Comparison of ENCODE assay signal across 1 cellular context in genomic region chr1:20149601-20150325, GRCh38.
TF ChIP-seq lines count a peak whose summit lies in the region.

No MANE protein-coding gene starts in this region.

TF ChIP-seq in K562, 482 proteins besides CTCF, POLR2A, EP300 and RAD21:
- TF ChIP-seq STAG1 (CRISPR knock-in tag; IDR thresholded peaks at IDR 0.05; ENCODE audit: borderline replicate concordance) (no peak), POU5F1 (IDR thresholded peaks at IDR 0.05; ENCODE audit: borderline replicate concordance, low read depth, low read length, partially characterized antibody) (no peak), NFIX (CRISPR knock-in tag; IDR thresholded peaks at IDR 0.05; ENCODE audit: low read depth) (no peak), SNRNP70 (optimal IDR thresholded peaks at IDR 0.05; ENCODE audit: low read depth, low read length) (no peak), ZBTB7A (IDR thresholded peaks at IDR 0.05; ENCODE audit: borderline replicate concordance, control insufficient read depth, low read depth, low read length) (peak; percentile 20; the same call in 1 of the 2 replicates), HCFC1 (IDR thresholded peaks at IDR 0.05; ENCODE audit: low read depth, low read length) (no peak)
- TF ChIP-seq, protein P1, sequence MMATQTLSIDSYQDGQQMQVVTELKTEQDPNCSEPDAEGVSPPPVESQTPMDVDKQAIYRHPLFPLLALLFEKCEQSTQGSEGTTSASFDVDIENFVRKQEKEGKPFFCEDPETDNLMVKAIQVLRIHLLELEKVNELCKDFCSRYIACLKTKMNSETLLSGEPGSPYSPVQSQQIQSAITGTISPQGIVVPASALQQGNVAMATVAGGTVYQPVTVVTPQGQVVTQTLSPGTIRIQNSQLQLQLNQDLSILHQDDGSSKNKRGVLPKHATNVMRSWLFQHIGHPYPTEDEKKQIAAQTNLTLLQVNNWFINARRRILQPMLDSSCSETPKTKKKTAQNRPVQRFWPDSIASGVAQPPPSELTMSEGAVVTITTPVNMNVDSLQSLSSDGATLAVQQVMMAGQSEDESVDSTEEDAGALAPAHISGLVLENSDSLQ (IDR thresholded peaks at IDR 0.05), result peak; percentile 26; the same call in 1 of the 2 replicates
